13 cellular contexts compared by ENCODE assay signal in the genomic region with DNA sequence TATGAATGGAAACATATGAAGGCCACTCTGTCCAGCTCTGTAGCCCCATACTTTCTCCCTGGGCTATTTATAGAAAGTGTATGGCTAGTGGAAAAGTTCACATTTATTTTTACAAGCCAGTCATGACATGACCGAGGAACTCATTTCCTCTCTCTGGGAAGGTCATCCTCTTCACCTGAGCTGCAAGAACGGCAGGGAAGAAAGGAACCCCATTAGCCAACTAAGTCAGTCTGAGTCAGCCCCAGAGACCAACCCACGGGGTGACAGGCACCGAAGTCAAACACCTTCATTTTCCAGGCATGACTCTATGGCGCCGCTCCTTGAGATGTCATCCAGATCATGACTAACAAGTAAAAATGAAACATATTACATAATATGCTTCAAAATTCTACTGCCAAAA. TPM values are rescaled to one million over a fixed set of nuclear protein-coding genes. Genes with fewer than 3 reads are reported as not detected.
DNase-seq lines count a peak whose midpoint lies in the region; ATAC-seq lines count a peak whose summit lies in the region.
"Had no signal": no experiment of that assay in that cellular context is flagged by ENCODE, and none has a peak within 500 bp of the region (broad histone marks: within the 10 kb centered on the region; RNA-seq: fewer than 3 reads in every experiment).

No MANE protein-coding gene starts in this region.

- DNase-seq in stimulated activated CD4-positive, alpha-beta T cell treated with anti-CD3 and anti-CD28 coated beads, Interleukin-12 subunit alpha, Interleukin-12 subunit beta, amount 100 ng/mL, for 48 hours (ENCODE audit: low read depth in 2 of 3, low spot score in 1 of 3) = peak in 2 of 3 donors; percentile 15 to 33
- no peak for DNase-seq in stimulated activated CD4-positive, alpha-beta T cell treated with anti-CD3 and anti-CD28 coated beads, Interleukin-12 subunit alpha, Interleukin-12 subunit beta, amount 100 ng/mL, for 4 hours
- DNase-seq in SW480 (ENCODE audit: low spot score) = peak; percentile 17
- DNase-seq in left cardiac atrium = peak; percentile 24
- no peak for DNase-seq in GM19238 (ENCODE audit: insufficient read length, low spot score)
- DNase-seq in NCI-H1694 (lab: John Stamatoyannopoulos, UW) = no peak
- DNase-seq in OCI-M1 (lab: John Stamatoyannopoulos, UW) = no peak
- no peak for DNase-seq in T-helper 1 cell
- DNase-seq: CD8-positive, alpha-beta T cell; endodermal cell; kidney; NCI-H82; T1000 had no signal

- peak in 1 of 2 donors; percentile 74 for ATAC-seq in left cardiac atrium
- ATAC-seq: CD8-positive, alpha-beta T cell had no signal

- intact Hi-C loops in left cardiac atrium (cut with DNase I) = no loop called here

RNA-seq across cellular contexts. Expression of a gene that starts 4.8 kb away (rescaled TPM):
- 1 to 10 TPM; 9.0 to 9.5 TPM for total RNA-seq in left cardiac atrium
- total RNA-seq: CD8-positive, alpha-beta T cell had no signal

RNA-seq across cellular contexts. Expression of a gene that starts 42.7 kb away (rescaled TPM):
- 10 to 100 TPM; 46.8 to 48.9 TPM for total RNA-seq in left cardiac atrium

Comparison
In these comparisons a context has a peak if more than half of its experiments do, and no peak if none do; other contexts are left out.
1. DNase-seq: peak in stimulated activated CD4-positive, alpha-beta T cell treated with anti-CD3 and anti-CD28 coated beads, Interleukin-12 subunit alpha, Interleukin-12 subunit beta, amount 100 ng/mL, for 48 hours (2 of 3), SW480 (single experiment) and left cardiac atrium (single experiment); none in stimulated activated CD4-positive, alpha-beta T cell treated with anti-CD3 and anti-CD28 coated beads, Interleukin-12 subunit alpha, Interleukin-12 subunit beta, amount 100 ng/mL, for 4 hours (single experiment), GM19238 (single experiment), NCI-H1694 (single experiment), OCI-M1 (single experiment) and T-helper 1 cell (0 of 5).